8 cellular contexts compared by ENCODE assay signal in the genomic region with DNA sequence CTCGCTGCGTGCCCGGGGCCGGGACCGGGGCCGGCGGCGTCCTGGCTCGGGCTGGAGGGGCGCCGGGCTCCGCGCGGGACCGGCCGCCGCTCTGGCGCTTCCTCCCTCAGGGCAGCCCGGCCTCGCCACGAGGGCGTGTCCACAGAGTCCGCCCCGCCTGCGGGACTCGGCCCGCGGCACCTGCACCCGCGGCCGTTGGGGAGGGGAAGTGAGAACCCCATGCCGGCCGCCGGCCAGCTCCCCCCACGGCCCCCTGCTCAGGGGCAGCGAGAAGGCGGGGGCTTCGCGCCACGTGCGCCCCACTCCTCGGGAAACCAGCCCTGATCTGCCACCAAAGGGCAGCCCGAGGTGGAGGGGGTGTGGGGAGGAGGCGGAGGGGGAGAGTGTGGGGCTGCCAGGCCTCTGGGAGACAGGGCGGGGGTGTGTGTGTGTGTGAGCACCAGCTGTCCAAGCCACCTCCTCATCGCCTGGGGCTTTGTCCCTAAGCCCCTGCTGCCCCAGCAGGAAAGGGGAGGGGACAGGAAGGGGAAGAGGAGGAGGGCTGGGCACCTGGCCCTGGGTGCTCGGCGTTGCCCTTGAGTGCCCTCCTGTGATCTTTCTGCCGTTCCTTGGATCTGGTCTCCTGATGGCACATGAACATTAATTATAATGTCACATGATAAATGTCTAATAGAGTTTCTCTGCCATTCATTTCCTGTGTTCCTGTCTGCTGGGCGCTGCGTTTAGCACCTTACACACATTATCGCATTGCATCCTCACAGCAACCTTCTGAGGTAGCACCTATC. TPM values are rescaled to one million over a fixed set of nuclear protein-coding genes. Genes with fewer than 3 reads are reported as not detected.
DNase-seq lines count a peak whose midpoint lies in the region; ATAC-seq and TF ChIP-seq lines count a peak whose summit lies in the region.

A gene with protein sequence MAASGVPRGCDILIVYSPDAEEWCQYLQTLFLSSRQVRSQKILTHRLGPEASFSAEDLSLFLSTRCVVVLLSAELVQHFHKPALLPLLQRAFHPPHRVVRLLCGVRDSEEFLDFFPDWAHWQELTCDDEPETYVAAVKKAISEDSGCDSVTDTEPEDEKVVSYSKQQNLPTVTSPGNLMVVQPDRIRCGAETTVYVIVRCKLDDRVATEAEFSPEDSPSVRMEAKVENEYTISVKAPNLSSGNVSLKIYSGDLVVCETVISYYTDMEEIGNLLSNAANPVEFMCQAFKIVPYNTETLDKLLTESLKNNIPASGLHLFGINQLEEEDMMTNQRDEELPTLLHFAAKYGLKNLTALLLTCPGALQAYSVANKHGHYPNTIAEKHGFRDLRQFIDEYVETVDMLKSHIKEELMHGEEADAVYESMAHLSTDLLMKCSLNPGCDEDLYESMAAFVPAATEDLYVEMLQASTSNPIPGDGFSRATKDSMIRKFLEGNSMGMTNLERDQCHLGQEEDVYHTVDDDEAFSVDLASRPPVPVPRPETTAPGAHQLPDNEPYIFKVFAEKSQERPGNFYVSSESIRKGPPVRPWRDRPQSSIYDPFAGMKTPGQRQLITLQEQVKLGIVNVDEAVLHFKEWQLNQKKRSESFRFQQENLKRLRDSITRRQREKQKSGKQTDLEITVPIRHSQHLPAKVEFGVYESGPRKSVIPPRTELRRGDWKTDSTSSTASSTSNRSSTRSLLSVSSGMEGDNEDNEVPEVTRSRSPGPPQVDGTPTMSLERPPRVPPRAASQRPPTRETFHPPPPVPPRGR (minus strand): TSS at position 93 of the 785 bp plus-strand sequence. CDS start 120 bp downstream, outside the sequence.

- peak within 1 kb of the TSS; percentile 85 to 96 (median 96) for H3K27ac Mint-ChIP-seq in IgD-negative memory B cell
- H3K27ac Mint-ChIP-seq in activated naive CD8-positive, alpha-beta T cell treated with anti-CD3 and anti-CD28 coated beads for 36 hours = peak within 1 kb of the TSS; percentile 90

- TF ChIP-seq CTCF in spleen (IDR thresholded peaks at IDR 0.05 in 8 of 11, conservative IDR thresholded peaks at IDR 0.05 in 3 of 11) = no peak

- intact Hi-C loops in spleen (cut with DNase I; ENCODE audit: low total_unique reads) = loop anchor here (10.0 kb wide), 1 partner anchor 76 kb away; no protein-coding TSS in a partner anchor

- H3K27me3 Mint-ChIP-seq in IgD-negative memory B cell = no peaks in the 10 kb centered on the region
- peaks cover 3% of the 10 kb centered on the region for H3K27me3 Mint-ChIP-seq in activated naive CD8-positive, alpha-beta T cell treated with anti-CD3 and anti-CD28 coated beads for 36 hours

- H3K27me3 ChIP-seq in spleen (replicated peaks in 1 of 7) = peaks cover 0 to 4% (median 0%) of the 10 kb centered on the region in 7 donors

- H3K36me3 ChIP-seq in spleen = peaks cover 0 to 4% (median 0%) of the 10 kb centered on the region in 6 donors

- H3K4me1 ChIP-seq in spleen = peaks cover 25 to 69% (median 51%) of the 10 kb centered on the region in 6 donors

- H3K9me3 ChIP-seq in iPS-18c (ENCODE audit: control insufficient read depth, insufficient read depth, low read length) (no peaks in the 10 kb centered on the region), spleen (no peaks in the 10 kb centered on the region)

- peaks cover 37 to 43% (median 40%) of the 10 kb centered on the region in 3 donors for H3K4me1 Mint-ChIP-seq in IgD-negative memory B cell
- peaks cover 17% of the 10 kb centered on the region for H3K4me1 Mint-ChIP-seq in activated naive CD8-positive, alpha-beta T cell treated with anti-CD3 and anti-CD28 coated beads for 36 hours

- TF ChIP-seq POLR2A in Raji (IDR thresholded peaks at IDR 0.05; ENCODE audit: insufficient read depth, low read depth, low read length) (peak; percentile 83), spleen (IDR thresholded peaks at IDR 0.05) (peak in 1 of 3 donors; percentile 68)

- WGBS in spleen, 5 donors = 1% methylated on average over 20 to 52 of the region's 52 CpGs

- no peaks in the 10 kb centered on the region for H3K9me3 Mint-ChIP-seq in IgD-negative memory B cell
- H3K9me3 Mint-ChIP-seq in activated naive CD8-positive, alpha-beta T cell treated with anti-CD3 and anti-CD28 coated beads for 36 hours = no peaks in the 10 kb centered on the region

- H3K4me3 ChIP-seq in iPS-18c (ENCODE audit: insufficient read depth, low read depth, low read length) (peak within 1 kb of the TSS; percentile 62), spleen (peak within 1 kb of the TSS; percentile 51 to 81 (median 69))

- peak within 1 kb of the TSS; percentile 63 to 97 (median 92) for H3K27ac ChIP-seq in spleen

- H3K4me3 Mint-ChIP-seq in IgD-negative memory B cell = peak within 1 kb of the TSS; percentile 86 to 100 (median 100)
- peak within 1 kb of the TSS; percentile 95 for H3K4me3 Mint-ChIP-seq in activated naive CD8-positive, alpha-beta T cell treated with anti-CD3 and anti-CD28 coated beads for 36 hours

- peak; percentile 47 for ATAC-seq in GM21447 (IDR thresholded peaks at IDR 0.05; ENCODE audit: unreplicated experiment)

- DNase-seq in DMS 273 (lab: John Stamatoyannopoulos, UW; ENCODE audit: unreplicated experiment) (peak; percentile 80), spleen (peak; percentile 98), GM19240 (ENCODE audit: insufficient read length, low spot score) (no peak)
- peak; percentile 63 for DNase-seq in activated naive CD8-positive, alpha-beta T cell treated with anti-CD3 and anti-CD28 coated beads for 36 hours

- H3K36me3 Mint-ChIP-seq in IgD-negative memory B cell = no peaks in the 10 kb centered on the region
- H3K36me3 Mint-ChIP-seq in activated naive CD8-positive, alpha-beta T cell treated with anti-CD3 and anti-CD28 coated beads for 36 hours = peaks cover 1% of the 10 kb centered on the region

RNA-seq across cellular contexts. Expression of the gene that starts here (rescaled TPM):
- polyA plus RNA-seq in IgD-negative memory B cell (174 TPM), spleen (10 to 100 TPM; 59.8 to 84.1 (median 62.7) TPM)
- total RNA-seq in activated naive CD8-positive, alpha-beta T cell treated with anti-CD3 and anti-CD28 coated beads for 36 hours = 1 to 10 TPM; 4.5 to 5.1 TPM
- 100 to 1,000 TPM; 126 to 256 (median 196) TPM for total RNA-seq in spleen

Comparison
In these comparisons a context has a peak if more than half of its experiments do, and no peak if none do; other contexts are left out.
1. RNA of the gene that starts here (total RNA-seq): 126 to 256 TPM in spleen; 4.5 to 5.1 TPM in activated naive CD8-positive, alpha-beta T cell treated with anti-CD3 and anti-CD28 coated beads for 36 hours; every median in the first group is over 10 times any median in the second.